ENCODE assay signal across 17 cellular contexts in genomic region chr1:109929588-109930251, GRCh38. TPM values are rescaled to one million over a fixed set of nuclear protein-coding genes. Genes with fewer than 3 reads are reported as not detected.
A peak's percentile ranks its signal among the peaks of the same experiment; 100 is the strongest.
DNase-seq lines count a peak whose midpoint lies in the region; ATAC-seq and TF ChIP-seq lines count a peak whose summit lies in the region.
"Had no signal": no experiment of that assay in that cellular context is flagged by ENCODE, and none has a peak within 500 bp of the region (broad histone marks: within the 10 kb centered on the region; RNA-seq: fewer than 3 reads in every experiment).

No MANE protein-coding gene starts in this region.

- H3K36me3 ChIP-seq in H7 (replicated peaks; ENCODE audit: control insufficient read depth, insufficient read depth, low read length) (no peaks in the 10 kb centered on the region), mesodermal cell (ENCODE audit: control insufficient read depth, insufficient read depth, low read length) (peaks cover 53% of the 10 kb centered on the region), stomach (peaks cover 37 to 56% (median 48%) of the 10 kb centered on the region in 4 donors)

- H3K4me3 Mint-ChIP-seq in MCF 10A (ENCODE audit: unreplicated experiment): no peak overlapping the region
- no peak overlapping the region for H3K4me3 Mint-ChIP-seq in naive thymus-derived CD8-positive, alpha-beta T cell
- H3K4me3 Mint-ChIP-seq: stimulated activated naive CD8-positive, alpha-beta T cell treated with anti-CD3 and anti-CD28 coated beads, Interleukin-15, Interleukin-2, amounts not matched to agents 100 ng/mL and 50 ng/mL, for 24 hours had no signal

- H3K27ac Mint-ChIP-seq in MCF 10A (ENCODE audit: low read depth, unreplicated experiment): peak overlapping the region; percentile 31
- no peak overlapping the region for H3K27ac Mint-ChIP-seq in naive thymus-derived CD8-positive, alpha-beta T cell
- H3K27ac Mint-ChIP-seq: stimulated activated naive CD8-positive, alpha-beta T cell treated with anti-CD3 and anti-CD28 coated beads, Interleukin-15, Interleukin-2, amounts not matched to agents 100 ng/mL and 50 ng/mL, for 24 hours had no signal

- peaks cover 45% of the 10 kb centered on the region for H3K4me1 Mint-ChIP-seq in MCF 10A (ENCODE audit: insufficient read depth, unreplicated experiment)
- H3K4me1 Mint-ChIP-seq in naive thymus-derived CD8-positive, alpha-beta T cell: peaks cover 0 to 4% (median 2%) of the 10 kb centered on the region in 4 donors

- TF ChIP-seq EP300 in stomach (IDR thresholded peaks at IDR 0.05): no peak

- no peaks in the 10 kb centered on the region for H3K9me3 ChIP-seq in mesodermal cell (ENCODE audit: control insufficient read depth, low read length)
- no peaks in the 10 kb centered on the region for H3K9me3 ChIP-seq in stomach
- H3K9me3 ChIP-seq: mucosa of descending colon had no signal

- CTCF ChIA-PET in MCF 10A (lab: Yijun Ruan, JAX): interaction anchor here (0.5 to 0.8 kb wide), 5 partner anchors 23 to 156 kb away, joined by 3 to 4 read pairs (median 3); partner anchors contain the start of gene AHCYL1

- intact Hi-C loops in MCF 10A (cut with micrococcal nuclease): no loop called here
- intact Hi-C loops in stomach (cut with DNase I; ENCODE audit: low total_unique reads): loop anchor here (5.0 kb wide), 1 partner anchor 53 kb away; the partner anchor contains the start of gene AHCYL1

- H3K9me3 Mint-ChIP-seq in MCF 10A (ENCODE audit: unreplicated experiment): no peaks in the 10 kb centered on the region
- no peaks in the 10 kb centered on the region for H3K9me3 Mint-ChIP-seq in naive thymus-derived CD8-positive, alpha-beta T cell
- H3K9me3 Mint-ChIP-seq: stimulated activated naive CD8-positive, alpha-beta T cell treated with anti-CD3 and anti-CD28 coated beads, Interleukin-15, Interleukin-2, amounts not matched to agents 100 ng/mL and 50 ng/mL, for 24 hours had no signal

- BruUV-seq in MCF 10A (replicated peaks; lab: Mats Ljungman, UMichigan): no TSS peak

- H3K27me3 ChIP-seq in H7 (ENCODE audit: control insufficient read depth, insufficient read depth, low read length) (no peaks in the 10 kb centered on the region; the same call in 1 of the 2 replicates), stomach (no peaks in the 10 kb centered on the region)

- POLR2A ChIA-PET in MCF 10A (lab: Yijun Ruan, JAX): no interaction called here
- POLR2A ChIA-PET in naive thymus-derived CD8-positive, alpha-beta T cell (lab: Charles Lee): no interaction called here

- DNase-seq in H7 (peak; percentile 31), MCF 10A (ENCODE audit: unreplicated experiment) (no peak), stomach (peak; percentile 20), NCI-H524 (lab: John Stamatoyannopoulos, UW) (no peak)
- no peak for DNase-seq in naive thymus-derived CD8-positive, alpha-beta T cell
- DNase-seq: activated CD4-positive, alpha-beta T cell treated with anti-CD3 and anti-CD28 coated beads for 1 hour; activated T-cell treated with anti-CD3 and anti-CD28 coated beads, Interleukin-2, amount 50 U/mL, for 48 hours; DMS 273 treated with DMSO at 0.1 percent for 48 hours; mucosa of descending colon; NCI-H1048; NCI-H2227 treated with DMSO at 0.1 percent for 48 hours; OCI-M1; stimulated activated CD4-positive, alpha-beta T cell treated with anti-CD3 and anti-CD28 coated beads, Interleukin-4, amount 100 ng/mL, for 24 hours had no signal

- no peak for TF ChIP-seq POLR2A in stomach (IDR thresholded peaks at IDR 0.05)

- WGBS in mesodermal cell (ENCODE audit: insufficient coverage in 2 of 2), 2 experiments: 85 to 96% methylated on average over 7 to 9 of the region's 11 CpGs
- WGBS in stomach, 5 donors: 70 to 80% (median 76%) methylated on average over 8 to 11 of the region's 11 CpGs

- H3K4me3 ChIP-seq in H7 (ENCODE audit: insufficient read depth, low read depth, low read length): no peak overlapping the region
- H3K4me3 ChIP-seq in mesodermal cell (ENCODE audit: extremely low read depth, insufficient read depth, low read length, poor library complexity, severe bottlenecking): no peak overlapping the region
- H3K4me3 ChIP-seq in stomach: no peak overlapping the region
- H3K4me3 ChIP-seq: mucosa of descending colon had no signal

- TF ChIP-seq CTCF in MCF 10A (IDR thresholded peaks at IDR 0.05; ENCODE audit: unreplicated experiment) (no peak), stomach (IDR thresholded peaks at IDR 0.05) (no peak)

- H3K27me3 Mint-ChIP-seq in MCF 10A (ENCODE audit: insufficient read depth, unreplicated experiment): no peaks in the 10 kb centered on the region
- peaks cover 0 to 3% (median 0%) of the 10 kb centered on the region in 5 donors for H3K27me3 Mint-ChIP-seq in naive thymus-derived CD8-positive, alpha-beta T cell
- H3K27me3 Mint-ChIP-seq: stimulated activated naive CD8-positive, alpha-beta T cell treated with anti-CD3 and anti-CD28 coated beads, Interleukin-15, Interleukin-2, amounts not matched to agents 100 ng/mL and 50 ng/mL, for 24 hours had no signal

- H3K27ac ChIP-seq in mesodermal cell (ENCODE audit: low read depth, low read length, severe bottlenecking) (peak overlapping the region; percentile 79), stomach (peak overlapping the region; percentile 2 to 87 (median 81))

- ATAC-seq in HG02642 (IDR thresholded peaks at IDR 0.05; ENCODE audit: poor library complexity, unreplicated experiment): no peak
- ATAC-seq in naive thymus-derived CD8-positive, alpha-beta T cell: no peak
- no peak for ATAC-seq in GM18868 (IDR thresholded peaks at IDR 0.05; ENCODE audit: unreplicated experiment)
- ATAC-seq: mucosa of descending colon had no signal

- peaks cover 31% of the 10 kb centered on the region for H3K4me1 ChIP-seq in mesodermal cell (ENCODE audit: control insufficient read depth, insufficient read depth, low read length, poor library complexity, severe bottlenecking)
- peaks cover 62 to 86% (median 69%) of the 10 kb centered on the region in 4 donors for H3K4me1 ChIP-seq in stomach

- H3K36me3 Mint-ChIP-seq in MCF 10A (ENCODE audit: insufficient read depth, unreplicated experiment): peaks cover 34% of the 10 kb centered on the region
- peaks cover 0 to 9% (median 6%) of the 10 kb centered on the region in 3 donors for H3K36me3 Mint-ChIP-seq in naive thymus-derived CD8-positive, alpha-beta T cell

RNA-seq across cellular contexts. Expression of gene CSF1, which starts 19.1 kb away (rescaled TPM):
- total RNA-seq in H7 (2014; rRNA removed; shearing (Covaris generic)): 5.5 and 6.9 TPM in 2 replicates
- total RNA-seq in MCF 10A (2022): 6.3 and 11.7 TPM in 2 replicates
- 19.1 TPM for polyA plus RNA-seq in mesodermal cell (2013, experiment 1 of 2)
- 18.8 TPM for polyA plus RNA-seq in mesodermal cell (2013, experiment 2 of 2)
- total RNA-seq in stomach: 10 to 100 TPM in 4 of 5 donors, 1 to 10 TPM in 1; 9.4 to 82.3 (median 47.1) TPM
- 1 to 10 TPM; 6.6 to 9.8 (median 9.1) TPM for polyA plus RNA-seq in stomach
- under 1 TPM; 0.27 to 0.44 TPM for total RNA-seq in naive thymus-derived CD8-positive, alpha-beta T cell
- polyA plus RNA-seq in naive thymus-derived CD8-positive, alpha-beta T cell: 1 to 10 TPM in 2 of 3 donors, under 1 TPM in 1; 0.68 to 1.6 (median 1.1) TPM

RNA-seq across cellular contexts. Expression of gene AHCYL1, which starts 54.8 kb away (rescaled TPM):
- total RNA-seq in H7 (2014; rRNA removed; shearing (Covaris generic)): 49.1 and 54.3 TPM in 2 replicates
- total RNA-seq in MCF 10A (2022) (104 and 106 TPM in 2 replicates), stomach (10 to 100 TPM; 31.0 to 76.3 (median 73.4) TPM)
- polyA plus RNA-seq in mesodermal cell (2013, experiment 1 of 2): 148 TPM
- 150 TPM for polyA plus RNA-seq in mesodermal cell (2013, experiment 2 of 2)
- 10 to 100 TPM; 33.9 to 58.4 (median 40.8) TPM for polyA plus RNA-seq in stomach
- 10 to 100 TPM; 37.8 to 38.1 TPM for total RNA-seq in naive thymus-derived CD8-positive, alpha-beta T cell
- 10 to 100 TPM; 36.8 to 38.6 (median 38.1) TPM for polyA plus RNA-seq in naive thymus-derived CD8-positive, alpha-beta T cell

Comparison
In these comparisons a context has a peak if more than half of its experiments do, and no peak if none do; other contexts are left out.
1. DNase-seq: peak in H7 (single experiment) and stomach (single experiment); none in MCF 10A (single experiment), NCI-H524 (0 of 2) and naive thymus-derived CD8-positive, alpha-beta T cell (0 of 10).